Comparison of ENCODE assay signal across 16 cellular contexts in genomic region chr9:90368241-90368640, GRCh38.
DNase-seq lines count a peak whose midpoint lies in the region; ATAC-seq and TF ChIP-seq lines count a peak whose summit lies in the region.
"Had no signal": no experiment of that assay in that cellular context is flagged by ENCODE, and none has a peak within 500 bp of the region (broad histone marks: within the 10 kb centered on the region; RNA-seq: fewer than 3 reads in every experiment).

No MANE protein-coding gene starts in this region.

- no peaks in the 10 kb centered on the region for H3K9me3 ChIP-seq in body of pancreas
- H3K9me3 ChIP-seq: HAP-1 had no signal

- TF ChIP-seq CTCF in body of pancreas (IDR thresholded peaks at IDR 0.05) = no peak

- H3K27me3 ChIP-seq in body of pancreas = no peaks in the 10 kb centered on the region

- DNase-seq in DMS79 treated with DMSO at 0.1 percent for 48 hours (lab: John Stamatoyannopoulos, UW) = peak; percentile 1
- no peak for DNase-seq in DMS79 (lab: John Stamatoyannopoulos, UW)
- DNase-seq in NCI-H226 = peak; percentile 47
- DNase-seq in body of pancreas = peak; percentile 19 to 49 (median 29)
- DNase-seq in putamen (ENCODE audit: low spot score) = peak; percentile 71
- DNase-seq in Kasumi-1 (lab: John Stamatoyannopoulos, UW) = no peak
- DNase-seq: CD8-positive, alpha-beta T cell; COR-L47; DMS153; GF-D8; HFFc6 had no signal

- TF ChIP-seq POLR2A in body of pancreas (IDR thresholded peaks at IDR 0.05) = no peak

- ATAC-seq in body of pancreas (peak; percentile 58), HG03139 (IDR thresholded peaks at IDR 0.05; ENCODE audit: unreplicated experiment) (no peak), GM18868 (IDR thresholded peaks at IDR 0.05; ENCODE audit: unreplicated experiment) (no peak)
- ATAC-seq: CD8-positive, alpha-beta T cell had no signal

- peaks cover 12% of the 10 kb centered on the region for H3K4me1 ChIP-seq in body of pancreas
- H3K4me1 ChIP-seq: HAP-1 had no signal

- no peak overlapping the region for H3K4me3 ChIP-seq in body of pancreas
- H3K4me3 ChIP-seq: HAP-1 had no signal

- H3K27ac ChIP-seq in body of pancreas = peak overlapping the region in 1 of 4 donors; percentile 34
- H3K27ac ChIP-seq: 22Rv1, HL-60 had no signal

- intact Hi-C loops in body of pancreas (cut with DNase I) = no loop called here

- no peaks in the 10 kb centered on the region for H3K36me3 ChIP-seq in body of pancreas (replicated peaks in 1 of 2; ENCODE audit: insufficient read depth in 1 of 2, low read depth in 2 of 2)
- H3K36me3 ChIP-seq: HAP-1 had no signal

Comparison
In these comparisons a context has a peak if more than half of its experiments do, and no peak if none do; other contexts are left out.
1. DNase-seq: peak in DMS79 treated with DMSO at 0.1 percent for 48 hours (single experiment), NCI-H226 (single experiment), body of pancreas (4 of 4) and putamen (single experiment); none in DMS79 (single experiment) and Kasumi-1 (0 of 2).